ENCODE assay signal across 16 cellular contexts in the genomic region with DNA sequence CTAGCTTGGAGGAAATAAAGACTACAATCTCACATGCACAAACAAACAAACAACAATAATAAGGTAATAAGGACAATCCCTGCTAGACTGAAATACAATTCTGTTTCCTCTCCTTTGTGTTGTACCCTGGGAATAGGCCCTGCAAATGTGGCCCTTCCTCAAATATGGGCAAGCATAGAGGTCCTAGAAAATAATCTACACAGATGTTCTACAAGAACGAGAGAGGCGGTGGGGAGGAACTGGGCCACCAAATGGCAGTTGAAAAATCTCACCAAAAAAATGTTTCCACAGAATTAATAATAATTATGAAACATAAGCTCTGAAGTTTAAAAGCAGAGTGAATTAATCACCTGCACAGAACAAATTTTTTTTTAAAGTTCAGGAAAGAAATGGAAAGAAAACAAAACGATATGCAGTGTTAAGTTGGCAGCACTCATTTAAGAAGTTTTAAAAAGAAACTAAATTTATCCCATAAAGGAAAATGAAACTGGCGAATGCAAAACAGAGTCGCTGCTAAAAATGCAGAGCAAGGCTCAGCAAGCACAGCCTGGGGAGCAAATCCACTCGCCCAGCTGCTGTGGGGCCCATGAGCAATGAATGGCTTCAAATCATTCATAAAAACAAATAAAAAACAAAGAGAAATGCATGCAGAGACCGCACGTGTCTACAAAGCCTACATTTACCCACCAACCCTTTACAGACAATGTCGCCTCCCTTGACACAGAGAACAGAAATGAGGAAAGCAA.
"Had no signal": no experiment of that assay in that cellular context is flagged by ENCODE, and none has a peak within 500 bp of the region (broad histone marks: within the 10 kb centered on the region; RNA-seq: fewer than 3 reads in every experiment).

No MANE protein-coding gene starts in this region.

- H3K9me3 ChIP-seq: colonic mucosa, neutrophil had no signal

- H3K27ac Mint-ChIP-seq: activated CD4-positive, alpha-beta T cell treated with anti-CD3 and anti-CD28 coated beads, Interleukin-2, amount 10 ng/mL, durations not matched to agents 7 days and 5 days; activated naive CD8-positive, alpha-beta T cell treated with anti-CD3 and anti-CD28 coated beads, Interleukin-2, amount 10 ng/mL, durations not matched to agents 7 days and 5 days; memory B cell; naive thymus-derived CD8-positive, alpha-beta T cell; stimulated activated effector memory CD8-positive, alpha-beta T cell treated with anti-CD3 and anti-CD28 coated beads, Interleukin-12 subunit alpha, Interleukin-12 subunit beta, amount 100 ng/mL, for 72 hours; WTC11 had no signal

- H3K4me3 ChIP-seq: colonic mucosa, esophagus muscularis mucosa, thoracic aorta, upper lobe of right lung had no signal

- DNase-seq: activated CD4-positive, alpha-beta T cell treated with anti-CD3 and anti-CD28 coated beads, Interleukin-2, amount 10 ng/mL, durations not matched to agents 7 days and 5 days; activated CD8-positive, alpha-beta memory T cell treated with anti-CD3 and anti-CD28 coated beads for 24 hours; activated naive CD4-positive, alpha-beta T cell; activated naive CD8-positive, alpha-beta T cell treated with anti-CD3 and anti-CD28 coated beads, Interleukin-2, amount 10 ng/mL, durations not matched to agents 7 days and 5 days; central memory CD4-positive, alpha-beta T cell; colonic mucosa; left ventricle myocardium superior; naive thymus-derived CD8-positive, alpha-beta T cell; upper lobe of right lung had no signal

- H3K4me3 Mint-ChIP-seq: activated CD4-positive, alpha-beta T cell treated with anti-CD3 and anti-CD28 coated beads, Interleukin-2, amount 10 ng/mL, durations not matched to agents 7 days and 5 days; activated naive CD8-positive, alpha-beta T cell treated with anti-CD3 and anti-CD28 coated beads, Interleukin-2, amount 10 ng/mL, durations not matched to agents 7 days and 5 days; brain; memory B cell; naive thymus-derived CD8-positive, alpha-beta T cell; stimulated activated effector memory CD8-positive, alpha-beta T cell treated with anti-CD3 and anti-CD28 coated beads, Interleukin-12 subunit alpha, Interleukin-12 subunit beta, amount 100 ng/mL, for 72 hours; WTC11 had no signal

- H3K27me3 Mint-ChIP-seq: activated CD4-positive, alpha-beta T cell treated with anti-CD3 and anti-CD28 coated beads, Interleukin-2, amount 10 ng/mL, durations not matched to agents 7 days and 5 days; brain; memory B cell had no signal

- H3K36me3 ChIP-seq: colonic mucosa, esophagus muscularis mucosa, neutrophil, thoracic aorta, upper lobe of right lung had no signal

- H3K27ac ChIP-seq: colonic mucosa, esophagus muscularis mucosa, neutrophil, thoracic aorta, upper lobe of right lung had no signal

- H3K36me3 Mint-ChIP-seq: activated naive CD8-positive, alpha-beta T cell treated with anti-CD3 and anti-CD28 coated beads, Interleukin-2, amount 10 ng/mL, durations not matched to agents 7 days and 5 days; stimulated activated effector memory CD8-positive, alpha-beta T cell treated with anti-CD3 and anti-CD28 coated beads, Interleukin-12 subunit alpha, Interleukin-12 subunit beta, amount 100 ng/mL, for 72 hours had no signal

- H3K27me3 ChIP-seq: colonic mucosa, esophagus muscularis mucosa, neutrophil, upper lobe of right lung had no signal

- H3K4me1 ChIP-seq: colonic mucosa, esophagus muscularis mucosa, upper lobe of right lung had no signal

- ATAC-seq: left ventricle myocardium superior; naive thymus-derived CD8-positive, alpha-beta T cell; stimulated activated effector memory CD8-positive, alpha-beta T cell treated with anti-CD3 and anti-CD28 coated beads, Interleukin-12 subunit alpha, Interleukin-12 subunit beta, amount 100 ng/mL, for 72 hours; upper lobe of right lung had no signal

- H3K4me1 Mint-ChIP-seq: activated CD4-positive, alpha-beta T cell treated with anti-CD3 and anti-CD28 coated beads, Interleukin-2, amount 10 ng/mL, durations not matched to agents 7 days and 5 days; activated naive CD8-positive, alpha-beta T cell treated with anti-CD3 and anti-CD28 coated beads, Interleukin-2, amount 10 ng/mL, durations not matched to agents 7 days and 5 days; memory B cell; naive thymus-derived CD8-positive, alpha-beta T cell; stimulated activated effector memory CD8-positive, alpha-beta T cell treated with anti-CD3 and anti-CD28 coated beads, Interleukin-12 subunit alpha, Interleukin-12 subunit beta, amount 100 ng/mL, for 72 hours had no signal
